10 cellular contexts compared by ENCODE assay signal in genomic region chr11:104352036-104352435, GRCh38.
"Had no signal": no experiment of that assay in that cellular context is flagged by ENCODE, and none has a peak within 500 bp of the region (broad histone marks: within the 10 kb centered on the region; RNA-seq: fewer than 3 reads in every experiment).

No MANE protein-coding gene starts in this region.

- H3K4me1 ChIP-seq: body of pancreas, esophagus muscularis mucosa, psoas muscle, suprapubic skin had no signal

- H3K27ac ChIP-seq: body of pancreas, esophagus muscularis mucosa, psoas muscle, suprapubic skin had no signal

- H3K4me3 ChIP-seq: body of pancreas, esophagus muscularis mucosa, psoas muscle, suprapubic skin had no signal

- ATAC-seq: body of pancreas; left ventricle myocardium superior; psoas muscle; stimulated activated naive CD8-positive, alpha-beta T cell treated with anti-CD3 and anti-CD28 coated beads, Interleukin-15, Interleukin-2, amounts not matched to agents 100 U/mL and 50 U/mL, for 24 hours had no signal

- H3K9me3 ChIP-seq: body of pancreas, psoas muscle, suprapubic skin had no signal

- H3K36me3 ChIP-seq: esophagus muscularis mucosa, suprapubic skin had no signal

- DNase-seq: activated CD4-positive, alpha-beta T cell treated with anti-CD3 and anti-CD28 coated beads, Interleukin-2, amount 10 ng/mL, durations not matched to agents 7 days and 5 days; activated CD4-positive, CD25-positive, alpha-beta regulatory T cell; activated effector memory CD4-positive, alpha-beta T cell treated with Interleukin-2 at 50 U/mL for 16 hours; body of pancreas; left ventricle myocardium superior; psoas muscle; stimulated activated CD4-positive, alpha-beta T cell treated with anti-CD3 and anti-CD28 coated beads, Interleukin-12 subunit alpha, Interleukin-12 subunit beta, amount 100 ng/mL, for 4 hours; stimulated activated naive CD8-positive, alpha-beta T cell treated with anti-CD3 and anti-CD28 coated beads, Interleukin-15, Interleukin-2, amounts not matched to agents 100 U/mL and 50 U/mL, for 24 hours had no signal

- H3K27me3 ChIP-seq: body of pancreas, esophagus muscularis mucosa, suprapubic skin had no signal
